8 cellular contexts compared by ENCODE assay signal in the genomic region with DNA sequence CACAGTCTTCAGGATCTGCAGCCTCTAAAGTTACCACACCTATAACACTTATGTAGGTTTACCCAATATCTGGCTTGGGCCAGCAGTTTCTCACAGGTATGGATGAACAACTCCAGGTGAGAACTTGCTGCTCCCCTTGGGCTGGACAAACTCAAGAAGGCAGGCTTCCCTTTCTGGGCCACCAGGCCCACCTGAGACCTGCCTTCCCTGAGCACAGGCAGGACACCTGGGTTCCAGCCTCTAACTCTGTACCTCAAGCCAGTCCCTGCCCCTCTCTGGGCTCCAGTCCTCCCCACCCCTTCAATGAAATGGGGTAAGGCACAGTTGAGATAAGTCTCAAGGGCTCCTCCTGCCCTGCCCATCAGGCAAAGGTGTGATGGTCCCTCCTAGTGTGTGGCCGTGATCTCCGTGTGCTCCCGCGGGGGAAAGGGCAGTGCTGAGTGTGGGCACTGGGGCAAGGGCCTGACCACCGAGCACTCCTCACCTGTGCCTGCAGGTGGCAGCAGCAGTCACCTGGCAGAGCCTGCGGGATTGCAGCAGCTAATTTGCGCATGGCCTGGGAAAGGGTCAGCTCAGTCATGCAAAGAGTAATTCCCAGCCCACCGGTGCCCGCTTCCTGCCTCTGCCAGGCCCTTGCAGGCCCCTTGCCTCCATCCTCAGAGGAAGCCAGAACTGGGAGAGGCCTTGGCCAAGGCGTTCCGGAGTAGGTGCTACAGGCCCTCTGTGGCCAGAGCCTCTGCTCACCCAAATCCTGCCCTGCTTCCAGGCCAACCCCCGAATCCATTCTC. TPM values are rescaled to one million over a fixed set of nuclear protein-coding genes. Genes with fewer than 3 reads are reported as not detected.
DNase-seq lines count a peak whose midpoint lies in the region; ATAC-seq and TF ChIP-seq lines count a peak whose summit lies in the region.

No MANE protein-coding gene starts in this region.

- H3K27ac ChIP-seq in osteoblast (ENCODE audit: low read depth, low read length), result no peak overlapping the region

- peaks cover 2% of the 10 kb centered on the region for H3K27me3 Mint-ChIP-seq in activated T-cell treated with anti-CD3 and anti-CD28 coated beads, Interleukin-2, amount 50 U/mL, for 4 hours (ENCODE audit: low read depth)
- H3K27me3 Mint-ChIP-seq in activated CD4-positive, alpha-beta memory T cell treated with anti-CD3 and anti-CD28 coated beads, Interleukin-2, amount 10 ng/mL, durations not matched to agents 7 days and 5 days, result peaks cover 4% of the 10 kb centered on the region

- H3K4me3 ChIP-seq in fibroblast of the aortic adventitia (ENCODE audit: low read depth, low read length) (no peak overlapping the region), osteoblast (ENCODE audit: insufficient read depth, low read length) (no peak overlapping the region)

- H3K4me2 ChIP-seq in osteoblast (ENCODE audit: insufficient read depth, low read length), result no peak overlapping the region

- no peak for ATAC-seq in activated T-cell treated with anti-CD3 and anti-CD28 coated beads, Interleukin-2, amount 50 U/mL, for 4 hours
- no peak for ATAC-seq in HG03095 (IDR thresholded peaks at IDR 0.05; ENCODE audit: unreplicated experiment)

- no peaks in the 10 kb centered on the region for H3K79me2 ChIP-seq in osteoblast (ENCODE audit: insufficient read depth, low read length)

- H2AFZ ChIP-seq in osteoblast (ENCODE audit: low read length), result no peak overlapping the region

- H3K27ac Mint-ChIP-seq in activated CD4-positive, alpha-beta memory T cell treated with anti-CD3 and anti-CD28 coated beads, Interleukin-2, amount 10 ng/mL, durations not matched to agents 7 days and 5 days, result peak overlapping the region; percentile 97

- no peaks in the 10 kb centered on the region for H4K20me1 ChIP-seq in osteoblast (ENCODE audit: insufficient read depth, low read length)

- H3K9me3 ChIP-seq in osteoblast (ENCODE audit: low read depth, low read length), result no peaks in the 10 kb centered on the region

- no peaks in the 10 kb centered on the region for H3K36me3 ChIP-seq in osteoblast (ENCODE audit: insufficient read depth, low read length)

- H3K27me3 ChIP-seq in osteoblast (ENCODE audit: insufficient read depth, low read length), result peaks cover 23% of the 10 kb centered on the region

- CTCF ChIA-PET in activated CD4-positive, alpha-beta memory T cell treated with anti-CD3 and anti-CD28 coated beads, Interleukin-2, amount 10 ng/mL, durations not matched to agents 7 days and 5 days (lab: Charles Lee), result interaction anchor here (0.9 to 6.8 kb wide), 8 partner anchors 8 to 48 kb away, joined by 3 to 101 read pairs (median 34); no protein-coding TSS in a partner anchor

- TF ChIP-seq CTCF in LNCAP (IDR thresholded peaks at IDR 0.05) (peak; percentile 93), fibroblast of the aortic adventitia (IDR thresholded peaks at IDR 0.05; ENCODE audit: insufficient read depth, low read length) (peak; percentile 79), osteoblast (IDR thresholded peaks at IDR 0.05; ENCODE audit: extremely low read depth, low read depth, low read length) (peak; percentile 57)

- H3K36me3 Mint-ChIP-seq in activated T-cell treated with anti-CD3 and anti-CD28 coated beads, Interleukin-2, amount 50 U/mL, for 4 hours (ENCODE audit: insufficient read depth), result peaks cover 4% of the 10 kb centered on the region
- peaks cover 23% of the 10 kb centered on the region for H3K36me3 Mint-ChIP-seq in activated CD4-positive, alpha-beta memory T cell treated with anti-CD3 and anti-CD28 coated beads, Interleukin-2, amount 10 ng/mL, durations not matched to agents 7 days and 5 days (ENCODE audit: low read depth)

- DNase-seq in activated T-cell treated with anti-CD3 and anti-CD28 coated beads, Interleukin-2, amount 50 U/mL, for 1 hour, result peak; percentile 48
- no peak for DNase-seq in activated T-cell treated with anti-CD3 and anti-CD28 coated beads, Interleukin-2, amount 50 U/mL, for 4 hours
- peak; percentile 50 for DNase-seq in activated CD4-positive, alpha-beta memory T cell treated with anti-CD3 and anti-CD28 coated beads, Interleukin-2, amount 10 ng/mL, durations not matched to agents 7 days and 5 days
- DNase-seq in fibroblast of the aortic adventitia (ENCODE audit: low read depth), result peak; percentile 43
- DNase-seq in osteoblast (ENCODE audit: insufficient read length, low spot score, missing footprints), result peak; percentile 38
- no peak for DNase-seq in activated gamma-delta T cell treated with Interleukin-2 at 50 U/mL for 16 hours

- no peak overlapping the region for H3K4me3 Mint-ChIP-seq in activated T-cell treated with anti-CD3 and anti-CD28 coated beads, Interleukin-2, amount 50 U/mL, for 4 hours
- H3K4me3 Mint-ChIP-seq in activated CD4-positive, alpha-beta memory T cell treated with anti-CD3 and anti-CD28 coated beads, Interleukin-2, amount 10 ng/mL, durations not matched to agents 7 days and 5 days, result no peak overlapping the region

- POLR2A ChIA-PET in activated CD4-positive, alpha-beta memory T cell treated with anti-CD3 and anti-CD28 coated beads, Interleukin-2, amount 10 ng/mL, durations not matched to agents 7 days and 5 days (lab: Charles Lee), result interaction anchor here (0.6 to 5.1 kb wide), 6 partner anchors 8 to 63 kb away, joined by 3 to 75 read pairs (median 31); a partner anchor contains a TSS

- peaks cover 44% of the 10 kb centered on the region for H3K4me1 Mint-ChIP-seq in activated T-cell treated with anti-CD3 and anti-CD28 coated beads, Interleukin-2, amount 50 U/mL, for 4 hours (ENCODE audit: low read depth)
- H3K4me1 Mint-ChIP-seq in activated CD4-positive, alpha-beta memory T cell treated with anti-CD3 and anti-CD28 coated beads, Interleukin-2, amount 10 ng/mL, durations not matched to agents 7 days and 5 days, result peaks cover 66% of the 10 kb centered on the region

- no peaks in the 10 kb centered on the region for H3K4me1 ChIP-seq in osteoblast (ENCODE audit: insufficient read depth, low read length)

- H3K9me3 Mint-ChIP-seq in activated T-cell treated with anti-CD3 and anti-CD28 coated beads, Interleukin-2, amount 50 U/mL, for 4 hours, result peaks cover 10% of the 10 kb centered on the region
- peaks cover 14% of the 10 kb centered on the region for H3K9me3 Mint-ChIP-seq in activated CD4-positive, alpha-beta memory T cell treated with anti-CD3 and anti-CD28 coated beads, Interleukin-2, amount 10 ng/mL, durations not matched to agents 7 days and 5 days

RNA-seq across cellular contexts. Expression of a gene that starts 28.2 kb away (rescaled TPM):
- 10 to 100 TPM in 1 of 3 donors, 1 to 10 TPM in 2; 3.6 to 11.9 (median 6.7) TPM for total RNA-seq in activated T-cell treated with anti-CD3 and anti-CD28 coated beads, Interleukin-2, amount 50 U/mL, for 4 hours
- total RNA-seq in activated CD4-positive, alpha-beta memory T cell treated with anti-CD3 and anti-CD28 coated beads, Interleukin-2, amount 10 ng/mL, durations not matched to agents 7 days and 5 days, result 1 to 10 TPM; 7.4 to 8.3 TPM
- total RNA-seq in fibroblast of the aortic adventitia (ENCODE audit: low replicate concordance) (1.6 and 9.8 TPM in 2 replicates), osteoblast (0.29 and 0.72 TPM in 2 replicates)

RNA-seq across cellular contexts. Expression of a gene that starts 57.8 kb away (rescaled TPM):
- 1 to 10 TPM; 1.7 to 6.7 (median 6.5) TPM for total RNA-seq in activated T-cell treated with anti-CD3 and anti-CD28 coated beads, Interleukin-2, amount 50 U/mL, for 4 hours
- 10 to 100 TPM; 12.3 to 12.4 TPM for total RNA-seq in activated CD4-positive, alpha-beta memory T cell treated with anti-CD3 and anti-CD28 coated beads, Interleukin-2, amount 10 ng/mL, durations not matched to agents 7 days and 5 days
- total RNA-seq in fibroblast of the aortic adventitia (ENCODE audit: low replicate concordance) (not detected in 2 replicates), osteoblast (not detected in 2 replicates)

Comparison
In these comparisons a context has a peak if more than half of its experiments do, and no peak if none do; other contexts are left out.
1. DNase-seq: peak in activated T-cell treated with anti-CD3 and anti-CD28 coated beads, Interleukin-2, amount 50 U/mL, for 1 hour (single experiment), activated CD4-positive, alpha-beta memory T cell treated with anti-CD3 and anti-CD28 coated beads, Interleukin-2, amount 10 ng/mL, durations not matched to agents 7 days and 5 days (single experiment), fibroblast of the aortic adventitia (single experiment) and osteoblast (single experiment); none in activated T-cell treated with anti-CD3 and anti-CD28 coated beads, Interleukin-2, amount 50 U/mL, for 4 hours (single experiment) and activated gamma-delta T cell treated with Interleukin-2 at 50 U/mL for 16 hours (single experiment).
2. Peak in every context shown above with its lines, with median percentiles within 50 percentile points of each other: CTCF ChIP-seq.